ENCODE assay signal across 17 cellular contexts in the genomic region with DNA sequence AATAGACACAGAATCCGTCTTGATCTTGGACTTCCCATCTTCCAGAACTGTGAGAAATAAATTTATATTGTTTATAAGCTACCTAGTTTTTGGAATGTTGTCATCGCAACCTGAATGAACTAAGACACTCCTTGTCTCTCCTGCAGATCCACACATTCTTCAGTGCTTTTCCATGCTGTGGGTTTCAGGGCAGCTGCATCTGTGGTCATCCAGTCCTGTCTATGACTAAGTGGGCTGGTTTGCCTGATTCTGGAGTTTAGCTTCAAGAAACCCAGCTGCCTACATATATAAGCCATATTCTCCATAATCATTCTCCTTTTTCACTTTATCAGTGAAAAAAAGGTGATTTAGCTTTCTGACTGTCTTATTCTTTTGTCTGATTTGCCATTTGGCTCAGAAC.
"Had no signal": no experiment of that assay in that cellular context is flagged by ENCODE, and none has a peak within 500 bp of the region (broad histone marks: within the 10 kb centered on the region; RNA-seq: fewer than 3 reads in every experiment).

No MANE protein-coding gene starts in this region.

- H3K4me3 ChIP-seq: cardiac muscle cell, dorsolateral prefrontal cortex, transverse colon had no signal

- H3K36me3 ChIP-seq: cardiac muscle cell, transverse colon had no signal

- H3K4me1 Mint-ChIP-seq: activated naive CD8-positive, alpha-beta T cell treated with anti-CD3 and anti-CD28 coated beads, Interleukin-2, amount 50 U/mL, for 24 hours; activated T-helper 17 cell treated with anti-CD3 and anti-CD28 coated beads, Interleukin-2, amount 50 U/mL, for 72 hours; naive thymus-derived CD4-positive, alpha-beta T cell had no signal

- H3K9ac ChIP-seq: parathyroid adenoma had no signal

- H3K9me3 ChIP-seq: transverse colon had no signal

- H3K27me3 Mint-ChIP-seq: activated T-helper 17 cell treated with anti-CD3 and anti-CD28 coated beads, Interleukin-2, amount 50 U/mL, for 72 hours had no signal

- H2AFZ ChIP-seq: parathyroid adenoma had no signal

- H3K4me3 Mint-ChIP-seq: activated naive CD8-positive, alpha-beta T cell treated with anti-CD3 and anti-CD28 coated beads, Interleukin-2, amount 50 U/mL, for 24 hours; activated T-helper 17 cell treated with anti-CD3 and anti-CD28 coated beads, Interleukin-2, amount 50 U/mL, for 72 hours; endodermal cell; naive thymus-derived CD4-positive, alpha-beta T cell had no signal

- FAIRE-seq: islet of Langerhans had no signal

- ATAC-seq: activated naive CD8-positive, alpha-beta T cell treated with anti-CD3 and anti-CD28 coated beads, Interleukin-2, amount 50 U/mL, for 24 hours; activated T-helper 17 cell treated with anti-CD3 and anti-CD28 coated beads, Interleukin-2, amount 50 U/mL, for 72 hours; naive thymus-derived CD4-positive, alpha-beta T cell had no signal

- H3K79me2 ChIP-seq: parathyroid adenoma had no signal

- DNase-seq: activated CD4-positive, alpha-beta T cell treated with anti-CD3 and anti-CD28 coated beads for 1 hour; activated CD4-positive, alpha-beta T cell treated with anti-CD3 and anti-CD28 coated beads, Interleukin-2, amount 50 U/mL, for 48 hours; activated naive CD4-positive, alpha-beta T cell treated with Interleukin-2 at 50 U/mL for 16 hours; activated naive CD8-positive, alpha-beta T cell treated with anti-CD3 and anti-CD28 coated beads, Interleukin-2, amount 50 U/mL, for 24 hours; aorta; dorsolateral prefrontal cortex; endodermal cell; erythroblast; naive thymus-derived CD4-positive, alpha-beta T cell; stimulated activated CD4-positive, alpha-beta T cell treated with anti-CD3 and anti-CD28 coated beads, Interleukin-4, amount 100 ng/mL, for 1 hour; stimulated activated naive CD4-positive, alpha-beta T cell; substantia nigra; transverse colon had no signal

- H3K27me3 ChIP-seq: cardiac muscle cell, dorsolateral prefrontal cortex, transverse colon had no signal

- H3K27ac Mint-ChIP-seq: activated naive CD8-positive, alpha-beta T cell treated with anti-CD3 and anti-CD28 coated beads, Interleukin-2, amount 50 U/mL, for 24 hours; activated T-helper 17 cell treated with anti-CD3 and anti-CD28 coated beads, Interleukin-2, amount 50 U/mL, for 72 hours; endodermal cell; naive thymus-derived CD4-positive, alpha-beta T cell had no signal

- H3K27ac ChIP-seq: cardiac muscle cell, dorsolateral prefrontal cortex, parathyroid adenoma, transverse colon had no signal

- H3K9me3 Mint-ChIP-seq: activated naive CD8-positive, alpha-beta T cell treated with anti-CD3 and anti-CD28 coated beads, Interleukin-2, amount 50 U/mL, for 24 hours; activated T-helper 17 cell treated with anti-CD3 and anti-CD28 coated beads, Interleukin-2, amount 50 U/mL, for 72 hours; endodermal cell had no signal

- H3K36me3 Mint-ChIP-seq: naive thymus-derived CD4-positive, alpha-beta T cell had no signal

- H3K4me1 ChIP-seq: parathyroid adenoma, transverse colon had no signal
